1 cellular context compared by ENCODE assay signal in genomic region chr3:27094721-27095120, GRCh38.
TF ChIP-seq lines count a peak whose summit lies in the region.

No MANE protein-coding gene starts in this region.

TF ChIP-seq in GM23338, 12 proteins besides CTCF, POLR2A, EP300 and RAD21:
- no peak for TF ChIP-seq ETS1 (IDR thresholded peaks at IDR 0.05)
- TF ChIP-seq NANOG (IDR thresholded peaks at IDR 0.05; ENCODE audit: borderline replicate concordance): no peak
- no peak for TF ChIP-seq EZH2phosphoT487 (IDR thresholded peaks at IDR 0.05; ENCODE audit: unreplicated experiment)
- no peak for TF ChIP-seq CREB1 (CRISPR knock-in tag; IDR thresholded peaks at IDR 0.05; ENCODE audit: low read depth)
